Comparison of ENCODE assay signal across 11 cellular contexts in genomic region chrX:10618911-10619310, GRCh38. TPM values are rescaled to one million over a fixed set of nuclear protein-coding genes. Genes with fewer than 3 reads are reported as not detected.
DNase-seq lines count a peak whose midpoint lies in the region; ATAC-seq and TF ChIP-seq lines count a peak whose summit lies in the region.
"Had no signal": no experiment of that assay in that cellular context is flagged by ENCODE, and none has a peak within 500 bp of the region (broad histone marks: within the 10 kb centered on the region; RNA-seq: fewer than 3 reads in every experiment).

No MANE protein-coding gene starts in this region.

- H3K9ac ChIP-seq in SK-N-SH (peak overlapping the region; percentile 72; the same call in 1 of the 2 replicates), endodermal cell (ENCODE audit: extremely low read depth, low read length, poor library complexity, severe bottlenecking) (peak overlapping the region; percentile 76), mucosa of stomach (ENCODE audit: low read length) (peak overlapping the region; percentile 50)

- H3K9me2 ChIP-seq in SK-N-SH, result no peaks in the 10 kb centered on the region

- DNase-seq in SK-N-SH (no peak), endodermal cell (no peak), upper lobe of right lung (no peak), SKM-1 treated with dmso at 0.1 percent for 144 hours (lab: John Stamatoyannopoulos, UW; ENCODE audit: unreplicated experiment) (no peak), lower leg skin (ENCODE audit: low spot score in 2 of 2) (no peak)
- DNase-seq: activated naive CD8-positive, alpha-beta T cell treated with anti-CD3 and anti-CD28 coated beads, Interleukin-2, amount 10 ng/mL, durations not matched to agents 7 days and 5 days; posterior cingulate gyrus; SW 1271 had no signal

- H3K27ac ChIP-seq in SK-N-SH (ENCODE audit: low read depth in 2 of 2, low read length in 1 of 2) (no peak overlapping the region), endodermal cell (ENCODE audit: low read depth, low read length) (no peak overlapping the region), upper lobe of right lung (peak overlapping the region; percentile 66)

- H3K4me1 ChIP-seq in SK-N-SH (ENCODE audit: control insufficient read depth in 1 of 2, insufficient read depth in 2 of 2, low read depth in 1 of 2, low read length in 1 of 2) (peaks cover 0 to 4% of the 10 kb centered on the region in 2 experiments; a peak in 3 of 4 replicates), endodermal cell (ENCODE audit: control insufficient read depth, insufficient read depth, low read length) (peaks cover 6% of the 10 kb centered on the region), mucosa of stomach (ENCODE audit: control insufficient read depth, insufficient read depth, low read length) (peaks cover 11% of the 10 kb centered on the region), upper lobe of right lung (no peaks in the 10 kb centered on the region)

- no peaks in the 10 kb centered on the region for H4K20me1 ChIP-seq in SK-N-SH (ENCODE audit: insufficient read depth)

- CTCF ChIA-PET in SK-N-SH (lab: Yijun Ruan, JAX), result interaction anchor here (0.6 to 6.0 kb wide), 10 partner anchors 13 to 517 kb away, joined by 3 to 69 read pairs (median 4); no protein-coding TSS in a partner anchor

- no peak for TF ChIP-seq EP300 in SK-N-SH (IDR thresholded peaks at IDR 0.05; ENCODE audit: borderline replicate concordance in 1 of 2, low read depth in 1 of 2, low read length in 1 of 2)

- peaks cover 11% of the 10 kb centered on the region; the same call in 1 of the 2 replicates for H3K79me2 ChIP-seq in SK-N-SH (ENCODE audit: insufficient read depth)

- peaks cover 10% of the 10 kb centered on the region for H3K27me3 Mint-ChIP-seq in endodermal cell (ENCODE audit: insufficient read depth)

- no peak for TF ChIP-seq CTCF in SK-N-SH (IDR thresholded peaks at IDR 0.05)
- no peak for TF ChIP-seq CTCF in endodermal cell (conservative IDR thresholded peaks at IDR 0.05)
- TF ChIP-seq CTCF in upper lobe of right lung (IDR thresholded peaks at IDR 0.05), result no peak
- TF ChIP-seq CTCF in lower leg skin (IDR thresholded peaks at IDR 0.05), result no peak

- H3K4me3 Mint-ChIP-seq in endodermal cell, result peak overlapping the region; percentile 73

- H3K9me3 ChIP-seq in SK-N-SH, result no peaks in the 10 kb centered on the region
- H3K9me3 ChIP-seq in endodermal cell (ENCODE audit: control insufficient read depth, low read length), result no peaks in the 10 kb centered on the region
- H3K9me3 ChIP-seq in mucosa of stomach (ENCODE audit: control insufficient read depth, low read length), result no peaks in the 10 kb centered on the region
- no peaks in the 10 kb centered on the region for H3K9me3 ChIP-seq in upper lobe of right lung

- POLR2A ChIA-PET in SK-N-SH (lab: Yijun Ruan, JAX), result no interaction called here

- 32% methylated on average over 11 of the region's 11 CpGs for WGBS in SK-N-SH (ENCODE audit: low lambda C conversion rate)
- 2 to 3% methylated on average over 6 to 11 of the region's 11 CpGs for WGBS in endodermal cell (ENCODE audit: insufficient coverage in 1 of 2, insufficient read length in 1 of 2), 2 experiments
- WGBS in lower leg skin, 2 donors, result 4 to 18% methylated on average over 11 of the region's 11 CpGs

- H3K36me3 ChIP-seq in SK-N-SH (replicated peaks in 1 of 2; ENCODE audit: control insufficient read depth in 1 of 2, insufficient read depth in 2 of 2, low read length in 1 of 2) (no peaks in the 10 kb centered on the region), endodermal cell (ENCODE audit: control insufficient read depth, insufficient read depth, low read length) (no peaks in the 10 kb centered on the region), mucosa of stomach (ENCODE audit: control insufficient read depth, insufficient read depth, low read length) (no peaks in the 10 kb centered on the region), upper lobe of right lung (no peaks in the 10 kb centered on the region)

- H3K4me3 ChIP-seq in SK-N-SH (ENCODE audit: low read depth in 2 of 2, low read length in 1 of 2), result peak overlapping the region; percentile 65 to 76; a peak in 3 of 4 replicates
- peak overlapping the region; percentile 86 for H3K4me3 ChIP-seq in endodermal cell (ENCODE audit: low read length)
- H3K4me3 ChIP-seq in mucosa of stomach (ENCODE audit: low read length), result peak overlapping the region; percentile 56
- peak overlapping the region; percentile 52 for H3K4me3 ChIP-seq in upper lobe of right lung
- no peak overlapping the region for H3K4me3 ChIP-seq in lower leg skin (ENCODE audit: low read depth, poor library complexity, severe bottlenecking)

- no peak for TF ChIP-seq RAD21 in SK-N-SH (IDR thresholded peaks at IDR 0.05; ENCODE audit: low read length)

- H3K27ac Mint-ChIP-seq in endodermal cell, result peak overlapping the region; percentile 39
- H3K27ac Mint-ChIP-seq: activated naive CD8-positive, alpha-beta T cell treated with anti-CD3 and anti-CD28 coated beads, Interleukin-2, amount 10 ng/mL, durations not matched to agents 7 days and 5 days had no signal

- H3F3A ChIP-seq in SK-N-SH (replicated peaks; ENCODE audit: insufficient read depth), result no peaks in the 10 kb centered on the region

- no peak overlapping the region for H2AFZ ChIP-seq in SK-N-SH (ENCODE audit: low read depth)

- H3K36me3 Mint-ChIP-seq in endodermal cell (ENCODE audit: low read depth), result no peaks in the 10 kb centered on the region
- H3K36me3 Mint-ChIP-seq: activated naive CD8-positive, alpha-beta T cell treated with anti-CD3 and anti-CD28 coated beads, Interleukin-2, amount 10 ng/mL, durations not matched to agents 7 days and 5 days had no signal

- no peak for TF ChIP-seq POLR2A in lower leg skin (IDR thresholded peaks at IDR 0.05)

- H3K4me2 ChIP-seq in SK-N-SH, result peak overlapping the region; percentile 82

- intact Hi-C loops in upper lobe of right lung (cut with DNase I) (no loop called here), lower leg skin (cut with DNase I; ENCODE audit: low total_unique reads) (no loop called here)

- H3K9me3 Mint-ChIP-seq in endodermal cell, result peaks cover 67% of the 10 kb centered on the region
- H3K9me3 Mint-ChIP-seq: activated naive CD8-positive, alpha-beta T cell treated with anti-CD3 and anti-CD28 coated beads, Interleukin-2, amount 10 ng/mL, durations not matched to agents 7 days and 5 days had no signal

- no peak for ATAC-seq in SK-N-SH treated with all-trans-retinoic acid at 6 μM for 48 hours
- peak; percentile 35 for ATAC-seq in upper lobe of right lung
- no peak for ATAC-seq in HG02678 (IDR thresholded peaks at IDR 0.05; ENCODE audit: unreplicated experiment)

- H3K27me3 ChIP-seq in SK-N-SH (ENCODE audit: insufficient read depth), result peaks cover 13% of the 10 kb centered on the region; the same call in 1 of the 2 replicates
- no peaks in the 10 kb centered on the region for H3K27me3 ChIP-seq in endodermal cell (ENCODE audit: control insufficient read depth, insufficient read depth, low read length, poor library complexity, severe bottlenecking)
- H3K27me3 ChIP-seq in mucosa of stomach (ENCODE audit: control insufficient read depth, insufficient read depth, low read length), result no peaks in the 10 kb centered on the region
- no peaks in the 10 kb centered on the region for H3K27me3 ChIP-seq in upper lobe of right lung

- H3K4me1 Mint-ChIP-seq in endodermal cell, result peaks cover 34% of the 10 kb centered on the region

TF ChIP-seq in SK-N-SH, 30 proteins besides CTCF, POLR2A, EP300 and RAD21 (continues in another document):
- no peak for TF ChIP-seq RFX5 (IDR thresholded peaks at IDR 0.05; ENCODE audit: low read length)
- TF ChIP-seq ZBTB33 (IDR thresholded peaks at IDR 0.05; ENCODE audit: borderline replicate concordance, low read depth), result no peak

TF ChIP-seq in SK-N-SH treated with all-trans-retinoic acid at 6 μM for 48 hours, 23 proteins besides CTCF, POLR2A, EP300 and RAD21:
- TF ChIP-seq CSRNP3 (CRISPR knock-in tag; IDR thresholded peaks at IDR 0.05) (no peak), OSR1 (CRISPR knock-in tag; IDR thresholded peaks at IDR 0.05) (no peak), TOX (CRISPR knock-in tag; IDR thresholded peaks at IDR 0.05; ENCODE audit: borderline replicate concordance) (no peak), TCF4 (CRISPR knock-in tag; IDR thresholded peaks at IDR 0.05; ENCODE audit: borderline replicate concordance) (no peak)

RNA-seq across cellular contexts. Expression of gene MID1, which starts 1.5 kb away (rescaled TPM):
- 8.5 and 10.4 TPM in 2 replicates for polyA plus RNA-seq in SK-N-SH (2012; rRNA removed)
- 5.3 and 5.8 TPM in 2 replicates for polyA plus RNA-seq in SK-N-SH (2012; cell fraction: cytosol; rRNA removed)
- 20.1 and 27.9 TPM in 2 replicates for polyA plus RNA-seq in SK-N-SH (2012; cell fraction: nucleus; rRNA removed)
- total RNA-seq in endodermal cell (10 to 100 TPM; 23.5 to 24.9 TPM), upper lobe of right lung (24.5 TPM), lower leg skin (1 to 10 TPM; 2.7 to 7.2 (median 3.9) TPM)
- polyA plus RNA-seq in endodermal cell (2013, experiment 1 of 2), result 57.7 TPM
- polyA plus RNA-seq in endodermal cell (2013, experiment 2 of 2), result 50.3 TPM
